In the genomic region with DNA sequence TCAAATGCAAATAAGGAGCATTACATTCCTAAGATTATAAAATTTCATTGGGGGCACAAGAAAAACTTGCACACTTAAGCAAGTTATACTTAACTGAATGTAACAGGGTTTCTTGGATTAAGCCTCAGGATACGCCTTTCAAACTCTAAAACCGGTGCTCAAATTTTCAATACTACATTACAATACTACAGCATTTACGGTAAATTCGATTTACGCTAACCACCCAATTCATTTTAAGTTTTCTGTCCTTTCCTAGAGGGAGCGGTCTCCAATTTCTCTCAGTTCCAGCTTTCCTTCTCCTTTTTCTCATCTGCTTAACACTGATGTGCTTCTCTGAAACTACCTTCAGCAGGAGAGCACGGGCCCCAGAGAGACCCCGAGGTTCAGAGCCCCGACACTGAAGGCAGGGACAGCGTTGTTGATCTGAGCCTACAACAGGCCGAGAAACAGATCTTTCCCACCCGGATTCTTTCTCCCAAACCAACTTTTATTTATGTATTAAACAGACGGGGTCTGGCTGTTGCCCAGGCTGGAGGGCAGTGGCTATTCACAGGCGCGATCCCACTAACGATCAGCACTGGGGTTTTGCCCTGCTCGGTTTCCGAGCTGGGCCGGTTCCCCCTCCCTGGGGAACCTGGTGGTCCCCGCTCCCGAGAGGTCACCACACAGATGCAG, we compare ENCODE assay signal across 1 cellular context.
TF ChIP-seq lines count a peak whose summit lies in the region.

No MANE protein-coding gene starts in this region.

TF ChIP-seq in GM12878, 131 proteins besides CTCF, POLR2A, EP300 and RAD21:
- TF ChIP-seq, protein P1, sequence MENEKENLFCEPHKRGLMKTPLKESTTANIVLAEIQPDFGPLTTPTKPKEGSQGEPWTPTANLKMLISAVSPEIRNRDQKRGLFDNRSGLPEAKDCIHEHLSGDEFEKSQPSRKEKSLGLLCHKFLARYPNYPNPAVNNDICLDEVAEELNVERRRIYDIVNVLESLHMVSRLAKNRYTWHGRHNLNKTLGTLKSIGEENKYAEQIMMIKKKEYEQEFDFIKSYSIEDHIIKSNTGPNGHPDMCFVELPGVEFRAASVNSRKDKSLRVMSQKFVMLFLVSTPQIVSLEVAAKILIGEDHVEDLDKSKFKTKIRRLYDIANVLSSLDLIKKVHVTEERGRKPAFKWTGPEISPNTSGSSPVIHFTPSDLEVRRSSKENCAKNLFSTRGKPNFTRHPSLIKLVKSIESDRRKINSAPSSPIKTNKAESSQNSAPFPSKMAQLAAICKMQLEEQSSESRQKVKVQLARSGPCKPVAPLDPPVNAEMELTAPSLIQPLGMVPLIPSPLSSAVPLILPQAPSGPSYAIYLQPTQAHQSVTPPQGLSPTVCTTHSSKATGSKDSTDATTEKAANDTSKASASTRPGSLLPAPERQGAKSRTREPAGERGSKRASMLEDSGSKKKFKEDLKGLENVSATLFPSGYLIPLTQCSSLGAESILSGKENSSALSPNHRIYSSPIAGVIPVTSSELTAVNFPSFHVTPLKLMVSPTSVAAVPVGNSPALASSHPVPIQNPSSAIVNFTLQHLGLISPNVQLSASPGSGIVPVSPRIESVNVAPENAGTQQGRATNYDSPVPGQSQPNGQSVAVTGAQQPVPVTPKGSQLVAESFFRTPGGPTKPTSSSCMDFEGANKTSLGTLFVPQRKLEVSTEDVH (IDR thresholded peaks at IDR 0.05; ENCODE audit: low read depth, partially characterized antibody) = no peak
- TF ChIP-seq RAD51 (IDR thresholded peaks at IDR 0.05) (no peak), HDAC6 (IDR thresholded peaks at IDR 0.05; ENCODE audit: unreplicated experiment) (no peak), RUNX3 (IDR thresholded peaks at IDR 0.05; ENCODE audit: low read length) (0 out of 2 replicates have a peak, but pooled peaks have one; percentile 10), HDAC2 (IDR thresholded peaks at IDR 0.05) (no peak), MEF2B (IDR thresholded peaks at IDR 0.05; ENCODE audit: partially characterized antibody, poor library complexity, severe bottlenecking) (peak; percentile 33), TBL1XR1 (IDR thresholded peaks at IDR 0.05; ENCODE audit: low read depth, low read length) (no peak), CBX5 (IDR thresholded peaks at IDR 0.05; ENCODE audit: low read depth) (0 out of 2 replicates have a peak, but pooled peaks have one; percentile 16), STAT1 (conservative IDR thresholded peaks at IDR 0.05) (no peak)
